19 cellular contexts compared by ENCODE assay signal in genomic region chr12:40342010-40342409, GRCh38.
DNase-seq lines count a peak whose midpoint lies in the region; ATAC-seq, FAIRE-seq and TF ChIP-seq lines count a peak whose summit lies in the region.
"Had no signal": no experiment of that assay in that cellular context is flagged by ENCODE, and none has a peak within 500 bp of the region (broad histone marks: within the 10 kb centered on the region; RNA-seq: fewer than 3 reads in every experiment).

No MANE protein-coding gene starts in this region.

- no peaks in the 10 kb centered on the region for H3K9me3 ChIP-seq in right lobe of liver
- no peaks in the 10 kb centered on the region for H3K9me3 ChIP-seq in HepG2 (ENCODE audit: low read length)
- H3K9me3 ChIP-seq in Loucy (ENCODE audit: insufficient read depth, low read depth, low read length) = no peaks in the 10 kb centered on the region
- no peaks in the 10 kb centered on the region for H3K9me3 ChIP-seq in aorta (ENCODE audit: control insufficient read depth, low read length)
- H3K9me3 ChIP-seq: prostate gland had no signal

- H4K8ac ChIP-seq in mesendoderm (ENCODE audit: low read depth, low read length) = no peak overlapping the region

- ATAC-seq in right lobe of liver (peak in 3 of 4 donors; percentile 26 to 52 (median 44)), HepG2 (no peak), HG02943 (IDR thresholded peaks at IDR 0.05; ENCODE audit: low read depth, unreplicated experiment) (peak; percentile 93), aorta (ENCODE audit: low FRiP score) (peak; percentile 33), left colon (no peak)
- ATAC-seq: K562 had no signal

- CTCF ChIA-PET in HepG2 (lab: Yijun Ruan, JAX; ENCODE audit: low intra/inter-chr PET ratio, low total read pairs) = no interaction called here

- H3K79me1 ChIP-seq in mesendoderm (ENCODE audit: low read length) = no peaks in the 10 kb centered on the region

- H3K4me3 ChIP-seq in right lobe of liver (no peak overlapping the region), HepG2 (replicated peaks in 1 of 3; ENCODE audit: insufficient read depth in 1 of 3, low read depth in 2 of 3, low read length in 3 of 3) (no peak overlapping the region), Loucy (ENCODE audit: low read length, poor library complexity, severe bottlenecking) (no peak overlapping the region), aorta (ENCODE audit: low read length in 2 of 2) (no peak overlapping the region), mesendoderm (ENCODE audit: low read length) (no peak overlapping the region)
- H3K4me3 ChIP-seq: K562, prostate gland had no signal

- H2BK5ac ChIP-seq in mesendoderm (ENCODE audit: low read length) = no peak overlapping the region

- H3K4ac ChIP-seq in mesendoderm (ENCODE audit: low read depth, low read length) = no peak overlapping the region

- in situ Hi-C loops in HepG2 (cut with HindIII; ENCODE audit: extremely low pct_ligation_motif_present, low pct_unique_long_range_greater_than_20kb) = no loop called here

- no peak for TF ChIP-seq POLR2A in right lobe of liver (IDR thresholded peaks at IDR 0.05)
- no peak for TF ChIP-seq POLR2A in HepG2 (IDR thresholded peaks at IDR 0.05; ENCODE audit: insufficient read depth in 1 of 2, low read depth in 2 of 2, low read length in 2 of 2)

- TF ChIP-seq CTCF in right lobe of liver (IDR thresholded peaks at IDR 0.05) = no peak
- TF ChIP-seq CTCF in HepG2 (CRISPR knock-in tag; IDR thresholded peaks at IDR 0.05) = no peak
- no peak for TF ChIP-seq CTCF in Loucy (conservative IDR thresholded peaks at IDR 0.05; ENCODE audit: low read length)

- no peak overlapping the region for H3K27ac ChIP-seq in right lobe of liver
- no peak overlapping the region for H3K27ac ChIP-seq in HepG2 (ENCODE audit: extremely low read length, insufficient read depth, low read length)
- H3K27ac ChIP-seq in aorta (ENCODE audit: low read depth in 1 of 2, low read length in 2 of 2) = no peak overlapping the region
- H3K27ac ChIP-seq in mesendoderm (ENCODE audit: low read depth, low read length) = no peak overlapping the region
- H3K27ac ChIP-seq: prostate gland had no signal

- H3F3A ChIP-seq in Loucy (ENCODE audit: low read depth) = no peaks in the 10 kb centered on the region

- 70% methylated on average over 2 of the region's 2 CpGs for WGBS in right lobe of liver (ENCODE audit: insufficient coverage, low coverage, low lambda C conversion rate, missing lambda C conversion rate)
- 27% methylated on average over 2 of the region's 2 CpGs for WGBS in HepG2 (ENCODE audit: low lambda C conversion rate)
- WGBS in aorta, 2 donors = 90 to 91% methylated on average over 2 of the region's 2 CpGs
- WGBS in mesendoderm (ENCODE audit: extremely low coverage, insufficient coverage, low lambda C conversion rate) = no CpG with 5 or more reads among the region's 2 CpGs

- H3K56ac ChIP-seq in mesendoderm (ENCODE audit: low read length) = no peak overlapping the region

- POLR2A ChIA-PET in HepG2 (lab: Yijun Ruan, JAX) = no interaction called here

- no peak overlapping the region for H3K18ac ChIP-seq in mesendoderm (ENCODE audit: low read length)

- H4K20me1 ChIP-seq in HepG2 (ENCODE audit: insufficient read depth, low read length) (no peaks in the 10 kb centered on the region), Loucy (ENCODE audit: insufficient read depth, low read length, poor library complexity, severe bottlenecking) (no peaks in the 10 kb centered on the region)

- H3K36me3 ChIP-seq in right lobe of liver = peaks cover 0 to 11% (median under 1%) of the 10 kb centered on the region in 4 donors
- no peaks in the 10 kb centered on the region for H3K36me3 ChIP-seq in HepG2 (replicated peaks in 1 of 2; ENCODE audit: control insufficient read depth in 1 of 2, insufficient read depth in 2 of 2, low read length in 2 of 2)
- H3K36me3 ChIP-seq in Loucy (ENCODE audit: insufficient read depth, low read length) = no peaks in the 10 kb centered on the region
- peaks cover 1 to 4% of the 10 kb centered on the region in 2 donors for H3K36me3 ChIP-seq in aorta (ENCODE audit: control insufficient read depth in 1 of 2, insufficient read depth in 2 of 2, low read length in 1 of 2)
- no peaks in the 10 kb centered on the region for H3K36me3 ChIP-seq in mesendoderm (ENCODE audit: control insufficient read depth, insufficient read depth, low read length)
- H3K36me3 ChIP-seq: prostate gland had no signal

- H2BK120ac ChIP-seq in mesendoderm (ENCODE audit: low read depth, low read length) = no peak overlapping the region

- TF ChIP-seq EP300 in HepG2 (IDR thresholded peaks at IDR 0.05; ENCODE audit: low read depth in 2 of 2, low read length in 2 of 2) (no peak), HepG2 (CRISPR knock-in tag; IDR thresholded peaks at IDR 0.05; ENCODE audit: borderline replicate concordance) (no peak)

- H3K9me2 ChIP-seq in Loucy (replicated peaks; ENCODE audit: low read depth, low read length) = no peaks in the 10 kb centered on the region

- H3K4me1 ChIP-seq in right lobe of liver = no peaks in the 10 kb centered on the region
- no peaks in the 10 kb centered on the region for H3K4me1 ChIP-seq in HepG2 (ENCODE audit: insufficient read depth, low read length)
- no peaks in the 10 kb centered on the region for H3K4me1 ChIP-seq in Loucy (ENCODE audit: insufficient read depth, low read length, poor library complexity, severe bottlenecking)
- H3K4me1 ChIP-seq in aorta (ENCODE audit: control insufficient read depth in 1 of 2, insufficient read depth in 2 of 2, low read length in 2 of 2) = no peaks in the 10 kb centered on the region
- H3K4me1 ChIP-seq in mesendoderm (ENCODE audit: control insufficient read depth, low read depth, low read length) = no peaks in the 10 kb centered on the region
- H3K4me1 ChIP-seq: prostate gland had no signal

- no peak overlapping the region for H3K9ac ChIP-seq in HepG2 (ENCODE audit: insufficient read depth, low read depth, low read length)
- H3K9ac ChIP-seq in Loucy (ENCODE audit: low read depth, low read length, poor library complexity, severe bottlenecking) = no peak overlapping the region
- H3K9ac ChIP-seq in mesendoderm (ENCODE audit: low read length) = no peak overlapping the region

- no peak for DNase-seq in right lobe of liver
- DNase-seq in HepG2 (ENCODE audit: low spot score) = no peak
- no peak for DNase-seq in aorta
- no peak for DNase-seq in left colon
- no peak for DNase-seq in activated naive CD4-positive, alpha-beta T cell treated with Interleukin-2 at 50 U/mL for 16 hours
- no peak for DNase-seq in mesendoderm
- DNase-seq: 8988T; activated T-cell treated with anti-CD3 and anti-CD28 coated beads, Interleukin-2, amount 50 U/mL, for 1 hour; CD4-positive, CD25-positive, alpha-beta regulatory T cell; erythroblast; NCI-H1694 treated with DMSO at 0.1 percent for 48 hours; NCI-H526; substantia nigra; T-helper 1 cell had no signal

- no TSS peak for BruUV-seq in HepG2 (replicated peaks; lab: Mats Ljungman, UMichigan)

- H2AK5ac ChIP-seq in mesendoderm (ENCODE audit: low read length) = no peak overlapping the region

- H3K79me2 ChIP-seq in HepG2 (ENCODE audit: insufficient read depth, low read length) (no peaks in the 10 kb centered on the region), Loucy (ENCODE audit: insufficient read depth, low read length) (no peaks in the 10 kb centered on the region), mesendoderm (ENCODE audit: control insufficient read depth, insufficient read depth, low read length) (no peaks in the 10 kb centered on the region)

- H2AFZ ChIP-seq in HepG2 (ENCODE audit: low read length) (no peak overlapping the region), Loucy (ENCODE audit: low read length) (peak overlapping the region; percentile 67)

- no peak for FAIRE-seq in HepG2 (lab: Jason Lieb, UNC)
- FAIRE-seq: H54, K562 had no signal

- H3K27me3 ChIP-seq in right lobe of liver (no peaks in the 10 kb centered on the region), HepG2 (ENCODE audit: control insufficient read depth in 1 of 2, insufficient read depth in 2 of 2, low read length in 2 of 2) (no peaks in the 10 kb centered on the region), Loucy (ENCODE audit: insufficient read depth, low read length, poor library complexity, severe bottlenecking) (no peaks in the 10 kb centered on the region), aorta (ENCODE audit: control insufficient read depth in 1 of 2, insufficient read depth in 2 of 2, low read length in 1 of 2) (no peaks in the 10 kb centered on the region), mesendoderm (ENCODE audit: insufficient read depth, low read length, poor library complexity) (no peaks in the 10 kb centered on the region)

- TF ChIP-seq RAD21 in HepG2 (CRISPR knock-in tag; IDR thresholded peaks at IDR 0.05) = no peak

- H4K5ac ChIP-seq in mesendoderm (ENCODE audit: low read length) = no peak overlapping the region

- H3K4me2 ChIP-seq in HepG2 (ENCODE audit: low read depth, low read length) = no peak overlapping the region
- no peak overlapping the region for H3K4me2 ChIP-seq in Loucy (ENCODE audit: low read depth, low read length, poor library complexity, severe bottlenecking)
- H3K4me2 ChIP-seq in mesendoderm (ENCODE audit: low read length) = no peak overlapping the region

- no peak overlapping the region for H3K23ac ChIP-seq in mesendoderm (ENCODE audit: low read length)

- intact Hi-C loops in right lobe of liver (cut with DNase I) (no loop called here), HepG2 (cut with micrococcal nuclease; ENCODE audit: unreplicated experiment) (no loop called here), aorta (cut with DNase I) (no loop called here), left colon (cut with DNase I, micrococcal nuclease) (no loop called here)

- H2BK15ac ChIP-seq in mesendoderm (replicated peaks; ENCODE audit: low read depth) = no peak overlapping the region

TF ChIP-seq in HepG2, 621 proteins besides CTCF, POLR2A, EP300 and RAD21:
- TF ChIP-seq REPIN1 (CRISPR knock-in tag; IDR thresholded peaks at IDR 0.05; ENCODE audit: borderline replicate concordance, low read depth) (no peak), ELF4 (CRISPR knock-in tag; IDR thresholded peaks at IDR 0.05; ENCODE audit: borderline replicate concordance) (no peak), SOX13 (IDR thresholded peaks at IDR 0.05) (no peak), SOX13 (CRISPR knock-in tag; conservative IDR thresholded peaks at IDR 0.05 in 1 of 2, IDR thresholded peaks at IDR 0.05 in 1 of 2) (no peak)
- TF ChIP-seq, protein P1, sequence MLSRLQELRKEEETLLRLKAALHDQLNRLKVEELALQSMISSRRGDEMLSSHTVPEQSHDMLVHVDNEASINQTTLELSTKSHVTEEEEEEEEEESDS (CRISPR knock-in tag; IDR thresholded peaks at IDR 0.05; ENCODE audit: borderline replicate concordance) = no peak
- TF ChIP-seq, protein P2, sequence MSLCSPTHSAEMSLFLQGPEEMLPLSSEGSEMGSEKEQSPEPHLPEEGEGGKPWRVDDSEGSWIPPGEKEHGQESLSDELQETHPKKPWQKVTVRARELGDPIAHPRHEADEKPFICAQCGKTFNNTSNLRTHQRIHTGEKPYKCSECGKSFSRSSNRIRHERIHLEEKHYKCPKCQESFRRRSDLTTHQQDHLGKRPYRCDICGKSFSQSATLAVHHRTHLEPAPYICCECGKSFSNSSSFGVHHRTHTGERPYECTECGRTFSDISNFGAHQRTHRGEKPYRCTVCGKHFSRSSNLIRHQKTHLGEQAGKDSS (CRISPR knock-in tag; IDR thresholded peaks at IDR 0.05; ENCODE audit: borderline replicate concordance, low read depth) = no peak

Comparison
In these comparisons a context has a peak if more than half of its experiments do, and no peak if none do; other contexts are left out.
1. ATAC-seq: peak in right lobe of liver (3 of 4), HG02943 (single experiment) and aorta (single experiment); none in HepG2 (single experiment) and left colon (single experiment).